Comparison of ENCODE assay signal across 20 cellular contexts in genomic region chr10:28125701-28126100, GRCh38.
A peak's percentile ranks its signal among the peaks of the same experiment; 100 is the strongest.
DNase-seq lines count a peak whose midpoint lies in the region; ATAC-seq, FAIRE-seq and TF ChIP-seq lines count a peak whose summit lies in the region.
"Had no signal": no experiment of that assay in that cellular context is flagged by ENCODE, and none has a peak within 500 bp of the region (broad histone marks: within the 10 kb centered on the region; RNA-seq: fewer than 3 reads in every experiment).

No MANE protein-coding gene starts in this region.

- DNase-seq in MCF 10A (ENCODE audit: unreplicated experiment) (peak; percentile 58), breast epithelium (ENCODE audit: low spot score in 2 of 2) (no peak), astrocyte of the hippocampus (ENCODE audit: low read depth, low spot score) (peak; percentile 84), fibroblast of villous mesenchyme (ENCODE audit: low read depth) (peak; percentile 25), NCI-H2227 (lab: John Stamatoyannopoulos, UW; ENCODE audit: unreplicated experiment) (no peak), frontal cortex (ENCODE audit: low spot score in 2 of 2) (no peak), immature natural killer cell (no peak)
- DNase-seq: activated B cell treated with CpG ODN at 0.5 μM for 24 hours; activated naive CD8-positive, alpha-beta T cell treated with anti-CD3 and anti-CD28 coated beads for 36 hours; CD8-positive, alpha-beta T cell; kidney glomerular epithelial cell; NCI-H2081; NCI-H524 treated with DMSO at 0.1 percent for 48 hours; psoas muscle; stimulated activated naive CD4-positive, alpha-beta T cell had no signal

- H3K4me3 Mint-ChIP-seq in MCF 10A (ENCODE audit: unreplicated experiment) (no peak overlapping the region), immature natural killer cell (no peak overlapping the region)
- H3K4me3 Mint-ChIP-seq: activated B cell treated with CpG ODN at 0.5 μM for 24 hours; activated naive CD8-positive, alpha-beta T cell treated with anti-CD3 and anti-CD28 coated beads for 36 hours; CD8-positive, alpha-beta T cell had no signal

- H3K27me3 ChIP-seq in breast epithelium: no peaks in the 10 kb centered on the region
- H3K27me3 ChIP-seq: hepatocyte, SJSA1 had no signal

- H3K36me3 Mint-ChIP-seq in MCF 10A (ENCODE audit: insufficient read depth, unreplicated experiment) (no peaks in the 10 kb centered on the region), immature natural killer cell (peaks cover 23 to 36% (median 31%) of the 10 kb centered on the region in 3 donors)

- H3K9me3 ChIP-seq in breast epithelium: no peaks in the 10 kb centered on the region
- H3K9me3 ChIP-seq: psoas muscle, SJSA1 had no signal

- no peak for FAIRE-seq in frontal cortex (lab: Jason Lieb, UNC)
- FAIRE-seq: endometrium had no signal

- no peaks in the 10 kb centered on the region for H3K36me3 ChIP-seq in breast epithelium
- H3K36me3 ChIP-seq: SJSA1 had no signal

- no peak overlapping the region for H3K27ac Mint-ChIP-seq in MCF 10A (ENCODE audit: low read depth, unreplicated experiment)
- no peak overlapping the region for H3K27ac Mint-ChIP-seq in immature natural killer cell
- H3K27ac Mint-ChIP-seq: activated B cell treated with CpG ODN at 0.5 μM for 24 hours; activated naive CD8-positive, alpha-beta T cell treated with anti-CD3 and anti-CD28 coated beads for 36 hours; CD8-positive, alpha-beta T cell had no signal

- H3K4me3 ChIP-seq in breast epithelium: no peak overlapping the region
- H3K4me3 ChIP-seq in fibroblast of villous mesenchyme (ENCODE audit: low read depth, low read length): no peak overlapping the region
- H3K4me3 ChIP-seq: hepatocyte, psoas muscle, SJSA1 had no signal

- intact Hi-C loops in MCF 10A (cut with micrococcal nuclease): no loop called here
- intact Hi-C loops in breast epithelium (cut with DNase I; ENCODE audit: low total_unique reads): no loop called here

- no peaks in the 10 kb centered on the region for H3K4me1 ChIP-seq in breast epithelium
- H3K4me1 ChIP-seq: psoas muscle had no signal

- CTCF ChIA-PET in MCF 10A (lab: Yijun Ruan, JAX): no interaction called here

- ATAC-seq in GM21619 (IDR thresholded peaks at IDR 0.05; ENCODE audit: unreplicated experiment): no peak
- ATAC-seq: CD8-positive, alpha-beta T cell; psoas muscle had no signal

- TF ChIP-seq CTCF in MCF 10A (IDR thresholded peaks at IDR 0.05; ENCODE audit: unreplicated experiment) (no peak), breast epithelium (IDR thresholded peaks at IDR 0.05) (no peak), fibroblast of villous mesenchyme (IDR thresholded peaks at IDR 0.05; ENCODE audit: insufficient read depth, low read depth, low read length) (no peak)

- POLR2A ChIA-PET in MCF 10A (lab: Yijun Ruan, JAX): no interaction called here

- BruUV-seq in MCF 10A (replicated peaks; lab: Mats Ljungman, UMichigan): no TSS peak

- peaks cover 20% of the 10 kb centered on the region for H3K9me3 Mint-ChIP-seq in MCF 10A (ENCODE audit: unreplicated experiment)
- H3K9me3 Mint-ChIP-seq in immature natural killer cell: peaks cover 0 to 2% (median 0%) of the 10 kb centered on the region in 6 donors
- H3K9me3 Mint-ChIP-seq: activated B cell treated with CpG ODN at 0.5 μM for 24 hours; CD8-positive, alpha-beta T cell had no signal

- H3K27me3 Mint-ChIP-seq in MCF 10A (ENCODE audit: insufficient read depth, unreplicated experiment) (no peaks in the 10 kb centered on the region), immature natural killer cell (ENCODE audit: low read depth in 3 of 3) (no peaks in the 10 kb centered on the region)
- H3K27me3 Mint-ChIP-seq: activated B cell treated with CpG ODN at 0.5 μM for 24 hours; activated naive CD8-positive, alpha-beta T cell treated with anti-CD3 and anti-CD28 coated beads for 36 hours had no signal

- H3K27ac ChIP-seq in breast epithelium: no peak overlapping the region
- H3K27ac ChIP-seq: 22Rv1, hepatocyte, psoas muscle, SJSA1 had no signal

- peaks cover 28% of the 10 kb centered on the region for H3K4me1 Mint-ChIP-seq in MCF 10A (ENCODE audit: insufficient read depth, unreplicated experiment)
- peaks cover 23 to 26% of the 10 kb centered on the region in 2 donors for H3K4me1 Mint-ChIP-seq in immature natural killer cell
- H3K4me1 Mint-ChIP-seq: activated B cell treated with CpG ODN at 0.5 μM for 24 hours had no signal

- no peak for TF ChIP-seq POLR2A in breast epithelium (IDR thresholded peaks at IDR 0.05)

Comparison
In these comparisons a context has a peak if more than half of its experiments do, and no peak if none do; other contexts are left out.
1. DNase-seq: peak in MCF 10A (single experiment), astrocyte of the hippocampus (single experiment) and fibroblast of villous mesenchyme (single experiment); none in breast epithelium (0 of 2), NCI-H2227 (single experiment), frontal cortex (0 of 2) and immature natural killer cell (0 of 3).